16 cellular contexts compared by ENCODE assay signal in the genomic region with DNA sequence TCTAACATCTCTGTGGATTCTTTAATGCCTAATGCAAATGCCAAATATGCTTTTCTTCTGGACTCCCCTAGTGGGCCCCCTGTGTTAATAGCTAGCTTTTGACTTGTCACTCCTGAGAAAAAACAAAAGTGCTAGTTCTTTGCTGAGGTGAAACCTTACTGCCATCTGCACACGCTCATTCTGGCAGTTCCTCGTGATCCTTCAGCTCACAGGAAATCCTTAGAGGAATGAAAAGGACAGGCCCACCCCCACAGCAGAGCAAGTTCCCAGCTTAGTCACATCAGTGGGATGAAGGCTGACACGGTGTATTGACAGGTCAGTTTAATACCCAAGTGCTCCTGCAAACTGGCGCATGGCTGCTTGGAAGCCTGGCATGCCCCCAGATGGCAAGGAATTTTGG.
A peak's percentile ranks its signal among the peaks of the same experiment; 100 is the strongest.
DNase-seq lines count a peak whose midpoint lies in the region; ATAC-seq, FAIRE-seq and TF ChIP-seq lines count a peak whose summit lies in the region.
"Had no signal": no experiment of that assay in that cellular context is flagged by ENCODE, and none has a peak within 500 bp of the region (broad histone marks: within the 10 kb centered on the region; RNA-seq: fewer than 3 reads in every experiment).

No MANE protein-coding gene starts in this region.

- peak overlapping the region; percentile 35 for H3K27ac Mint-ChIP-seq in astrocyte (ENCODE audit: unreplicated experiment)
- peak overlapping the region; percentile 22 to 68 (median 52) for H3K27ac Mint-ChIP-seq in nephron
- H3K27ac Mint-ChIP-seq: activated naive CD4-positive, alpha-beta T cell treated with anti-CD3 and anti-CD28 coated beads, Interleukin-2, amount 10 ng/mL, durations not matched to agents 7 days and 5 days; CD8-positive, alpha-beta memory T cell; HFFc6 had no signal

- H3K9me3 ChIP-seq in astrocyte (ENCODE audit: insufficient read depth, low read depth, low read length) = peaks cover 5% of the 10 kb centered on the region

- H4K20me1 ChIP-seq in astrocyte (ENCODE audit: insufficient read depth, low read length) = no peaks in the 10 kb centered on the region

- ATAC-seq in HG02759 (IDR thresholded peaks at IDR 0.05; ENCODE audit: unreplicated experiment) = peak; percentile 55

- H3K4me2 ChIP-seq in astrocyte (ENCODE audit: low read length) = peak overlapping the region; percentile 46

- peak; percentile 41 for FAIRE-seq in GM12891 (lab: Jason Lieb, UNC)
- FAIRE-seq in astrocyte (lab: Jason Lieb, UNC) = no peak

- TF ChIP-seq CTCF in astrocyte (IDR thresholded peaks at IDR 0.05; ENCODE audit: insufficient read depth, low read depth, low read length) (no peak), nephron (IDR thresholded peaks at IDR 0.05; ENCODE audit: unreplicated experiment in 3 of 3) (no peak), dorsolateral prefrontal cortex (IDR thresholded peaks at IDR 0.05 in 54 of 56, conservative IDR thresholded peaks at IDR 0.05 in 2 of 56; ENCODE audit: low read depth in 1 of 56, partially characterized antibody in 56 of 56) (no peak)

- H3K9me3 Mint-ChIP-seq in astrocyte (ENCODE audit: unreplicated experiment) (no peaks in the 10 kb centered on the region), nephron (peaks cover 14% of the 10 kb centered on the region)

- H3K4me1 Mint-ChIP-seq in astrocyte (ENCODE audit: low read depth, unreplicated experiment) (peaks cover 11% of the 10 kb centered on the region), nephron (peaks cover 38% of the 10 kb centered on the region)

- H3K9ac ChIP-seq in astrocyte (ENCODE audit: low read length) = no peak overlapping the region

- H3K4me3 Mint-ChIP-seq in astrocyte (ENCODE audit: unreplicated experiment) = no peak overlapping the region
- H3K4me3 Mint-ChIP-seq in nephron = no peak overlapping the region
- H3K4me3 Mint-ChIP-seq: activated naive CD4-positive, alpha-beta T cell treated with anti-CD3 and anti-CD28 coated beads, Interleukin-2, amount 10 ng/mL, durations not matched to agents 7 days and 5 days; CD8-positive, alpha-beta memory T cell; HFFc6 had no signal

- H3K27me3 ChIP-seq in astrocyte (ENCODE audit: insufficient read depth, low read length) (no peaks in the 10 kb centered on the region), dorsolateral prefrontal cortex (no peaks in the 10 kb centered on the region)
- H3K27me3 ChIP-seq: tibial artery had no signal

- H3K27ac ChIP-seq in astrocyte (ENCODE audit: low read depth, low read length) (no peak overlapping the region), dorsolateral prefrontal cortex (no peak overlapping the region)
- H3K27ac ChIP-seq: tibial artery had no signal

- no peak for DNase-seq in GM12891 (ENCODE audit: insufficient read length, low spot score)
- DNase-seq in astrocyte (ENCODE audit: low read depth) = peak; percentile 23
- DNase-seq in dorsolateral prefrontal cortex = no peak
- DNase-seq in superior temporal gyrus (ENCODE audit: extremely low spot score) = no peak
- no peak for DNase-seq in NCI-H1417 (lab: John Stamatoyannopoulos, UW)
- DNase-seq in NCI-H146 (lab: John Stamatoyannopoulos, UW) = no peak
- DNase-seq: activated CD4-positive, alpha-beta T cell treated with anti-CD3 and anti-CD28 coated beads, Interleukin-2, amount 50 U/mL, for 1 hour; activated naive CD4-positive, alpha-beta T cell treated with anti-CD3 and anti-CD28 coated beads, Interleukin-2, amount 10 ng/mL, durations not matched to agents 7 days and 5 days; CD8-positive, alpha-beta memory T cell; effector CD4-positive, alpha-beta T cell; HFFc6; occipital lobe; SIG-M5; tibial artery had no signal

- no peaks in the 10 kb centered on the region for H3K27me3 Mint-ChIP-seq in astrocyte (ENCODE audit: low read depth, unreplicated experiment)
- H3K27me3 Mint-ChIP-seq in nephron (ENCODE audit: low read depth) = no peaks in the 10 kb centered on the region
- H3K27me3 Mint-ChIP-seq: activated naive CD4-positive, alpha-beta T cell treated with anti-CD3 and anti-CD28 coated beads, Interleukin-2, amount 10 ng/mL, durations not matched to agents 7 days and 5 days; CD8-positive, alpha-beta memory T cell had no signal

- H3K4me1 ChIP-seq in astrocyte (ENCODE audit: insufficient read depth, low read length) = peaks cover 7% of the 10 kb centered on the region
- H3K4me1 ChIP-seq: tibial artery had no signal

- H3K4me3 ChIP-seq in astrocyte (ENCODE audit: insufficient read depth, low read depth, low read length) = no peak overlapping the region
- no peak overlapping the region for H3K4me3 ChIP-seq in dorsolateral prefrontal cortex
- H3K4me3 ChIP-seq: tibial artery had no signal

- H3K36me3 Mint-ChIP-seq in astrocyte (ENCODE audit: low read depth, unreplicated experiment) (no peaks in the 10 kb centered on the region), nephron (ENCODE audit: low read depth) (no peaks in the 10 kb centered on the region)
- H3K36me3 Mint-ChIP-seq: activated naive CD4-positive, alpha-beta T cell treated with anti-CD3 and anti-CD28 coated beads, Interleukin-2, amount 10 ng/mL, durations not matched to agents 7 days and 5 days had no signal

- TF ChIP-seq POLR2A in GM12891 (IDR thresholded peaks at IDR 0.05; ENCODE audit: low read depth, low read length) = no peak

- H2AFZ ChIP-seq in astrocyte (ENCODE audit: low read depth, low read length) = peak overlapping the region; percentile 30

- no peaks in the 10 kb centered on the region for H3K36me3 ChIP-seq in astrocyte (ENCODE audit: insufficient read depth, low read length)
- H3K36me3 ChIP-seq: tibial artery had no signal

- intact Hi-C loops in dorsolateral prefrontal cortex (cut with DNase I) = no loop called here

- no peaks in the 10 kb centered on the region for H3K79me2 ChIP-seq in astrocyte (ENCODE audit: insufficient read depth, low read length)

TF ChIP-seq in GM12891, 5 proteins besides CTCF, POLR2A, EP300 and RAD21:
- no peak for TF ChIP-seq POLR2AphosphoS5 (IDR thresholded peaks at IDR 0.05; ENCODE audit: low read depth, low read length)
- TF ChIP-seq SPI1 (IDR thresholded peaks at IDR 0.05; ENCODE audit: low read depth, low read length) = no peak
- no peak for TF ChIP-seq PAX5 (IDR thresholded peaks at IDR 0.05; ENCODE audit: insufficient read depth, low read length, severe bottlenecking)
- TF ChIP-seq POU2F2 (IDR thresholded peaks at IDR 0.05; ENCODE audit: low read depth, low read length) = no peak
- no peak for TF ChIP-seq TAF1 (IDR thresholded peaks at IDR 0.05; ENCODE audit: low read depth, low read length)
